17 cellular contexts compared by ENCODE assay signal in genomic region chr17:15511142-15511541, GRCh38. TPM values are rescaled to one million over a fixed set of nuclear protein-coding genes. Genes with fewer than 3 reads are reported as not detected.
DNase-seq lines count a peak whose midpoint lies in the region; ATAC-seq and TF ChIP-seq lines count a peak whose summit lies in the region.
"Had no signal": no experiment of that assay in that cellular context is flagged by ENCODE, and none has a peak within 500 bp of the region (broad histone marks: within the 10 kb centered on the region; RNA-seq: fewer than 3 reads in every experiment).

No MANE protein-coding gene starts in this region.

- H3K27me3 Mint-ChIP-seq in stimulated activated naive CD8-positive, alpha-beta T cell treated with anti-CD3 and anti-CD28 coated beads, Interleukin-15, amount 100 ng/mL, for 72 hours, result no peaks in the 10 kb centered on the region
- H3K27me3 Mint-ChIP-seq: activated T-helper 17 cell treated with anti-CD3 and anti-CD28 coated beads, Interleukin-2, amount 50 U/mL, for 72 hours; dendritic cell treated with granulocyte-macrophage colony-stimulating factor and Interleukin-4, amounts not matched to agents 40 ng/mL and 50 ng/mL, for 4 days; memory B cell; naive thymus-derived CD8-positive, alpha-beta T cell had no signal

- H3K27me3 ChIP-seq in aorta (ENCODE audit: control insufficient read depth in 1 of 2, insufficient read depth in 2 of 2, low read length in 1 of 2) (no peaks in the 10 kb centered on the region), breast epithelium (no peaks in the 10 kb centered on the region), right lobe of liver (no peaks in the 10 kb centered on the region)

- no peaks in the 10 kb centered on the region for H3K9me3 Mint-ChIP-seq in stimulated activated naive CD8-positive, alpha-beta T cell treated with anti-CD3 and anti-CD28 coated beads, Interleukin-15, amount 100 ng/mL, for 72 hours
- H3K9me3 Mint-ChIP-seq: activated T-helper 17 cell treated with anti-CD3 and anti-CD28 coated beads, Interleukin-2, amount 50 U/mL, for 72 hours; dendritic cell treated with granulocyte-macrophage colony-stimulating factor and Interleukin-4, amounts not matched to agents 40 ng/mL and 50 ng/mL, for 4 days; memory B cell; naive thymus-derived CD8-positive, alpha-beta T cell had no signal

- DNase-seq in stimulated activated naive CD8-positive, alpha-beta T cell treated with anti-CD3 and anti-CD28 coated beads, Interleukin-15, amount 100 ng/mL, for 72 hours, result no peak
- no peak for DNase-seq in stimulated activated naive CD8-positive, alpha-beta T cell treated with anti-CD3 and anti-CD28 coated beads, Interleukin-15, Interleukin-2, amounts not matched to agents 100 U/mL and 50 U/mL, for 24 hours
- DNase-seq in NOMO-1 treated with dmso at 0.1 percent for 144 hours (lab: John Stamatoyannopoulos, UW; ENCODE audit: unreplicated experiment) (peak; percentile 5), globus pallidus (ENCODE audit: low spot score) (peak; percentile 68), aorta (no peak), breast epithelium (ENCODE audit: low spot score in 2 of 2) (no peak), right lobe of liver (no peak)
- DNase-seq in activated naive CD4-positive, alpha-beta T cell treated with Interleukin-2 at 50 U/mL for 16 hours, result no peak
- DNase-seq: activated CD4-positive, alpha-beta T cell treated with anti-CD3 and anti-CD28 coated beads for 1 hour; kidney; naive thymus-derived CD8-positive, alpha-beta T cell; NCI-H774 had no signal

- ATAC-seq in stimulated activated naive CD8-positive, alpha-beta T cell treated with anti-CD3 and anti-CD28 coated beads, Interleukin-15, amount 100 ng/mL, for 72 hours, result peak; percentile 50
- ATAC-seq in stimulated activated naive CD8-positive, alpha-beta T cell treated with anti-CD3 and anti-CD28 coated beads, Interleukin-15, Interleukin-2, amounts not matched to agents 100 U/mL and 50 U/mL, for 24 hours, result no peak
- ATAC-seq in aorta (ENCODE audit: low FRiP score), result no peak
- ATAC-seq in right lobe of liver, result no peak
- ATAC-seq: activated T-helper 17 cell treated with anti-CD3 and anti-CD28 coated beads, Interleukin-2, amount 50 U/mL, for 72 hours; naive thymus-derived CD8-positive, alpha-beta T cell had no signal

- intact Hi-C loops in aorta (cut with DNase I), result no loop called here
- intact Hi-C loops in breast epithelium (cut with DNase I; ENCODE audit: low total_unique reads), result no loop called here
- intact Hi-C loops in right lobe of liver (cut with DNase I), result no loop called here

- H3K36me3 ChIP-seq in aorta (ENCODE audit: control insufficient read depth in 1 of 2, insufficient read depth in 2 of 2, low read length in 1 of 2) (no peaks in the 10 kb centered on the region), breast epithelium (no peaks in the 10 kb centered on the region), right lobe of liver (peaks cover 0 to 2% (median 0%) of the 10 kb centered on the region in 4 donors)

- H3K9me3 ChIP-seq in aorta (ENCODE audit: control insufficient read depth, low read length) (no peaks in the 10 kb centered on the region), breast epithelium (no peaks in the 10 kb centered on the region), right lobe of liver (no peaks in the 10 kb centered on the region)

- no peak overlapping the region for H3K4me3 Mint-ChIP-seq in stimulated activated naive CD8-positive, alpha-beta T cell treated with anti-CD3 and anti-CD28 coated beads, Interleukin-15, amount 100 ng/mL, for 72 hours
- H3K4me3 Mint-ChIP-seq: activated T-helper 17 cell treated with anti-CD3 and anti-CD28 coated beads, Interleukin-2, amount 50 U/mL, for 72 hours; dendritic cell treated with granulocyte-macrophage colony-stimulating factor and Interleukin-4, amounts not matched to agents 40 ng/mL and 50 ng/mL, for 4 days; memory B cell; naive thymus-derived CD8-positive, alpha-beta T cell had no signal

- H3K27ac Mint-ChIP-seq in stimulated activated naive CD8-positive, alpha-beta T cell treated with anti-CD3 and anti-CD28 coated beads, Interleukin-15, amount 100 ng/mL, for 72 hours, result no peak overlapping the region
- H3K27ac Mint-ChIP-seq: activated T-helper 17 cell treated with anti-CD3 and anti-CD28 coated beads, Interleukin-2, amount 50 U/mL, for 72 hours; dendritic cell treated with granulocyte-macrophage colony-stimulating factor and Interleukin-4, amounts not matched to agents 40 ng/mL and 50 ng/mL, for 4 days; memory B cell; naive thymus-derived CD8-positive, alpha-beta T cell had no signal

- 67 to 71% methylated on average over 2 of the region's 2 CpGs for WGBS in aorta, 2 donors
- WGBS in right lobe of liver (ENCODE audit: insufficient coverage, low coverage, low lambda C conversion rate, missing lambda C conversion rate), result 52% methylated on average over 2 of the region's 2 CpGs

- H3K27ac ChIP-seq in aorta (ENCODE audit: low read depth in 1 of 2, low read length in 2 of 2) (peak overlapping the region; percentile 43 to 64), breast epithelium (no peak overlapping the region), right lobe of liver (no peak overlapping the region)
- H3K27ac ChIP-seq: C4-2B, parathyroid adenoma had no signal

- no peaks in the 10 kb centered on the region for H3K4me1 Mint-ChIP-seq in stimulated activated naive CD8-positive, alpha-beta T cell treated with anti-CD3 and anti-CD28 coated beads, Interleukin-15, amount 100 ng/mL, for 72 hours

- TF ChIP-seq CTCF in breast epithelium (IDR thresholded peaks at IDR 0.05), result no peak
- no peak for TF ChIP-seq CTCF in right lobe of liver (IDR thresholded peaks at IDR 0.05)

- H3K4me3 ChIP-seq in aorta (ENCODE audit: low read length in 2 of 2), result no peak overlapping the region
- no peak overlapping the region for H3K4me3 ChIP-seq in breast epithelium
- H3K4me3 ChIP-seq in right lobe of liver, result no peak overlapping the region

- TF ChIP-seq POLR2A in breast epithelium (IDR thresholded peaks at IDR 0.05), result no peak
- no peak for TF ChIP-seq POLR2A in right lobe of liver (IDR thresholded peaks at IDR 0.05)

- H3K4me1 ChIP-seq in aorta (ENCODE audit: control insufficient read depth in 1 of 2, insufficient read depth in 2 of 2, low read length in 2 of 2), result peaks cover 2 to 8% of the 10 kb centered on the region in 2 donors
- no peaks in the 10 kb centered on the region for H3K4me1 ChIP-seq in breast epithelium
- H3K4me1 ChIP-seq in right lobe of liver, result no peaks in the 10 kb centered on the region
- H3K4me1 ChIP-seq: parathyroid adenoma had no signal

RNA-seq across cellular contexts. Expression of gene CDRT4, which starts 43.7 kb away (rescaled TPM):
- total RNA-seq in aorta (10 to 100 TPM; 16.3 to 19.5 TPM), breast epithelium (10 to 100 TPM in 1 of 3 donors, 1 to 10 TPM in 2; 3.8 to 17.4 (median 7.0) TPM), right lobe of liver (1 to 10 TPM in 3 of 6 experiments, under 1 TPM in 3; 0.43 to 3.3 (median 1.3) TPM)
- polyA plus RNA-seq in aorta, result 10 to 100 TPM in 1 of 2 donors, 1 to 10 TPM in 1; 2.3 to 16.3 TPM

RNA-seq across cellular contexts. Expression of gene TVP23C, which starts 52.1 kb away (rescaled TPM):
- 10 to 100 TPM; 32.0 to 39.4 TPM for total RNA-seq in aorta
- polyA plus RNA-seq in aorta, result 1 to 10 TPM; 2.4 to 9.7 TPM
- total RNA-seq in breast epithelium, result 10 to 100 TPM; 11.8 to 38.6 (median 37.4) TPM
- total RNA-seq in right lobe of liver, result 1 to 10 TPM; 3.5 to 6.5 (median 4.7) TPM

Comparison
In these comparisons a context has a peak if more than half of its experiments do, and no peak if none do; other contexts are left out.
1. DNase-seq: peak in NOMO-1 treated with dmso at 0.1 percent for 144 hours (single experiment) and globus pallidus (single experiment); none in stimulated activated naive CD8-positive, alpha-beta T cell treated with anti-CD3 and anti-CD28 coated beads, Interleukin-15, amount 100 ng/mL, for 72 hours (0 of 2), stimulated activated naive CD8-positive, alpha-beta T cell treated with anti-CD3 and anti-CD28 coated beads, Interleukin-15, Interleukin-2, amounts not matched to agents 100 U/mL and 50 U/mL, for 24 hours (single experiment), aorta (0 of 2), breast epithelium (0 of 2), activated naive CD4-positive, alpha-beta T cell treated with Interleukin-2 at 50 U/mL for 16 hours (single experiment) and right lobe of liver (0 of 3).
2. H3K27ac ChIP-seq: peak in aorta (2 of 2); none in breast epithelium (0 of 2) and right lobe of liver (0 of 3).